8 cellular contexts compared by ENCODE assay signal in the genomic region with DNA sequence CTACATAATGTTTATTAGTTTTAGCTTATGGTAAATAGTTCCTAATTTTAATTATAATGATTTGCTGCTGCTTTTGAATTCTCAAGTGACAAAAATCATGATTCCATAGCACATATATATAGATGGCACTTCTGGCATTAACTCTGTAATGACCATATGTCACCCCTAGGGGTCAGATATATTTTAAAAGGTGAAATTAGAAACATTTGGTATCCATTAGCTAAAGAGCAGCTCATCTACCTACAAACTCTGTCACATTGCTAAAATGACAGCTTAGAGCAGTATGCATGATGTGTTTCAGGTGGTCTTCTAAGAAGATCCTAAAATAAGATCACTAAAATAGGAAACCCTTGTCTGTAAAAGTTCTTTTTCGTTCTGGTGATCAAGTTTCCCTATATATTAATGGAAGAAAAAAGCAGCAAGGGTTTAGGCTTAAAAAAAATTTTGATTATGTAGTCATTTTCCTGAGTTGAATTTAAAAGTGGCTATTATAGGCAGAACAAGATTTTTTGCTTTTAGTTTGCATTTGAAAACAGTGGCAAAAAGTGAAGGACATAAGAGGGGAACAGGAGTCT.
DNase-seq lines count a peak whose midpoint lies in the region; ATAC-seq and TF ChIP-seq lines count a peak whose summit lies in the region.

No MANE protein-coding gene starts in this region.

- peaks cover 0 to 6% (median 0%) of the 10 kb centered on the region in 4 donors for H3K4me1 ChIP-seq in tibial nerve

- WGBS in tibial nerve, 2 donors: 98% methylated on average over 1 of the region's 1 CpG

- no peaks in the 10 kb centered on the region for H3K27me3 ChIP-seq in GM06990 (replicated peaks; ENCODE audit: control insufficient read depth, insufficient read depth, low read length)
- no peaks in the 10 kb centered on the region for H3K27me3 ChIP-seq in tibial nerve

- peak; percentile 82 for ATAC-seq in GM21576 (IDR thresholded peaks at IDR 0.05; ENCODE audit: unreplicated experiment)
- ATAC-seq in GM19023 (IDR thresholded peaks at IDR 0.05; ENCODE audit: unreplicated experiment): no peak

- DNase-seq in GM06990 (ENCODE audit: extremely low read depth, insufficient read length) (no peak), M059J (ENCODE audit: low read depth) (peak; percentile 3), glomerular visceral epithelial cell (ENCODE audit: extremely low spot score) (peak; percentile 5), tibial nerve (ENCODE audit: low spot score in 2 of 2) (no peak), NCI-H226 (no peak)
- no peak for DNase-seq in activated CD4-positive, alpha-beta memory T cell treated with anti-CD3 and anti-CD28 coated beads for 36 hours

- no peaks in the 10 kb centered on the region for H3K36me3 Mint-ChIP-seq in activated CD4-positive, alpha-beta memory T cell treated with anti-CD3 and anti-CD28 coated beads for 36 hours

- no peak overlapping the region for H3K27ac ChIP-seq in tibial nerve

- CTCF ChIA-PET in activated CD4-positive, alpha-beta memory T cell treated with anti-CD3 and anti-CD28 coated beads for 36 hours (lab: Charles Lee): interaction anchor here (0.6 to 2.6 kb wide), 12 partner anchors 12 to 839 kb away, joined by 3 to 17 read pairs (median 4); no protein-coding TSS in a partner anchor

- POLR2A ChIA-PET in activated CD4-positive, alpha-beta memory T cell treated with anti-CD3 and anti-CD28 coated beads for 36 hours (lab: Charles Lee): no interaction called here

- no peak overlapping the region for H3K27ac Mint-ChIP-seq in activated CD4-positive, alpha-beta memory T cell treated with anti-CD3 and anti-CD28 coated beads for 36 hours

- H3K9me3 ChIP-seq in tibial nerve: no peaks in the 10 kb centered on the region

- no peak overlapping the region for H3K4me3 Mint-ChIP-seq in activated CD4-positive, alpha-beta memory T cell treated with anti-CD3 and anti-CD28 coated beads for 36 hours

- H3K36me3 ChIP-seq in GM06990 (ENCODE audit: control insufficient read depth, insufficient read depth, low read length) (no peaks in the 10 kb centered on the region), tibial nerve (no peaks in the 10 kb centered on the region)

- no peaks in the 10 kb centered on the region for H3K4me1 Mint-ChIP-seq in activated CD4-positive, alpha-beta memory T cell treated with anti-CD3 and anti-CD28 coated beads for 36 hours (ENCODE audit: low read depth)

- intact Hi-C loops in activated CD4-positive, alpha-beta memory T cell treated with anti-CD3 and anti-CD28 coated beads for 36 hours (cut with micrococcal nuclease): no loop called here

- no peaks in the 10 kb centered on the region for H3K27me3 Mint-ChIP-seq in activated CD4-positive, alpha-beta memory T cell treated with anti-CD3 and anti-CD28 coated beads for 36 hours

- TF ChIP-seq POLR2A in tibial nerve (IDR thresholded peaks at IDR 0.05): no peak

- TF ChIP-seq EP300 in tibial nerve (IDR thresholded peaks at IDR 0.05): no peak

- TF ChIP-seq CTCF in GM06990 (IDR thresholded peaks at IDR 0.05; ENCODE audit: insufficient read depth, low read length, poor library complexity, severe bottlenecking): peak; percentile 41
- peak in 1 of 5 experiments; percentile 16 for TF ChIP-seq CTCF in tibial nerve (IDR thresholded peaks at IDR 0.05)

- H3K9me3 Mint-ChIP-seq in activated CD4-positive, alpha-beta memory T cell treated with anti-CD3 and anti-CD28 coated beads for 36 hours: no peaks in the 10 kb centered on the region

- H3K4me3 ChIP-seq in GM06990 (replicated peaks; ENCODE audit: low read depth, low read length): no peak overlapping the region
- no peak overlapping the region for H3K4me3 ChIP-seq in tibial nerve

Comparison
In these comparisons a context has a peak if more than half of its experiments do, and no peak if none do; other contexts are left out.
1. DNase-seq: peak in M059J (single experiment) and glomerular visceral epithelial cell (single experiment); none in GM06990 (single experiment), activated CD4-positive, alpha-beta memory T cell treated with anti-CD3 and anti-CD28 coated beads for 36 hours (single experiment), tibial nerve (0 of 2) and NCI-H226 (single experiment).